10 cellular contexts compared by ENCODE assay signal in genomic region chr16:68272501-68273209, GRCh38. TPM values are rescaled to one million over a fixed set of nuclear protein-coding genes. Genes with fewer than 3 reads are reported as not detected.
DNase-seq lines count a peak whose midpoint lies in the region; ATAC-seq and TF ChIP-seq lines count a peak whose summit lies in the region.
"Had no signal": no experiment of that assay in that cellular context is flagged by ENCODE, and none has a peak within 500 bp of the region (broad histone marks: within the 10 kb centered on the region; RNA-seq: fewer than 3 reads in every experiment).

No MANE protein-coding gene starts in this region.

- H3K27ac Mint-ChIP-seq in CD4-positive, alpha-beta T cell: peak overlapping the region; percentile 94

- peak; percentile 59 for ATAC-seq in CD4-positive, alpha-beta T cell (ENCODE audit: poor library complexity)
- ATAC-seq in mucosa of descending colon: peak; percentile 57
- no peak for ATAC-seq in HG03469 (IDR thresholded peaks at IDR 0.05; ENCODE audit: unreplicated experiment)
- no peak for ATAC-seq in HG02884 (IDR thresholded peaks at IDR 0.05; ENCODE audit: unreplicated experiment)

- no peak for TF ChIP-seq POLR2A in lower leg skin (IDR thresholded peaks at IDR 0.05)

- POLR2A ChIA-PET in CD4-positive, alpha-beta T cell (lab: Charles Lee): interaction anchor here (0.5 to 12.9 kb wide), 17 partner anchors 10 to 1454 kb away, joined by 3 to 271 read pairs (median 4); partner anchors contain the start of genes NQO1, PLA2G15, PRMT7 and SLC7A6

- TF ChIP-seq CTCF in CD4-positive, alpha-beta T cell (IDR thresholded peaks at IDR 0.05): no peak
- TF ChIP-seq CTCF in mucosa of descending colon (IDR thresholded peaks at IDR 0.05): no peak
- no peak for TF ChIP-seq CTCF in lower leg skin (IDR thresholded peaks at IDR 0.05)

- intact Hi-C loops in CD4-positive, alpha-beta T cell (cut with DNase I, micrococcal nuclease): loop anchor here in 1 of 2 experiments (2.0 kb wide), 1 partner anchor 14 kb away; no protein-coding TSS in a partner anchor
- intact Hi-C loops in mucosa of descending colon (cut with DNase I, micrococcal nuclease): no loop called here
- intact Hi-C loops in lower leg skin (cut with DNase I; ENCODE audit: low total_unique reads): no loop called here

- CTCF ChIA-PET in CD4-positive, alpha-beta T cell (lab: Charles Lee): interaction anchor here (1.0 to 5.7 kb wide), 5 partner anchors 9 to 56 kb away, joined by 3 to 41 read pairs (median 7); partner anchors contain the start of gene SLC7A6

- no peaks in the 10 kb centered on the region for H3K36me3 ChIP-seq in mucosa of descending colon (ENCODE audit: low read depth)

- H3K9me3 ChIP-seq in CD4-positive, alpha-beta T cell (ENCODE audit: control insufficient read depth, low read length): no peaks in the 10 kb centered on the region
- H3K9me3 ChIP-seq in mucosa of descending colon: no peaks in the 10 kb centered on the region
- H3K9me3 ChIP-seq: SJCRH30 had no signal

- peak overlapping the region; percentile 89 for H3K4me3 Mint-ChIP-seq in CD4-positive, alpha-beta T cell

- H3K9me3 Mint-ChIP-seq in CD4-positive, alpha-beta T cell: no peaks in the 10 kb centered on the region

- H3K27me3 Mint-ChIP-seq in CD4-positive, alpha-beta T cell: no peaks in the 10 kb centered on the region

- WGBS in lower leg skin, 2 donors: 87 to 93% methylated on average over 4 of the region's 4 CpGs

- peak; percentile 54 to 82 (median 71) for DNase-seq in CD4-positive, alpha-beta T cell
- peak; percentile 65 for DNase-seq in NCI-H2107 (lab: John Stamatoyannopoulos, UW)
- DNase-seq in activated T-helper 1 cell treated with Interleukin-2 at 50 U/mL for 16 hours (ENCODE audit: low read depth): peak; percentile 52
- peak in 2 of 3 donors; percentile 43 to 57 for DNase-seq in mucosa of descending colon
- DNase-seq in nucleus accumbens (lab: John Stamatoyannopoulos, UW): no peak
- DNase-seq in lower leg skin (ENCODE audit: low spot score in 2 of 2): no peak
- DNase-seq: caudate nucleus, SJCRH30 had no signal

- peaks cover 80% of the 10 kb centered on the region for H3K36me3 Mint-ChIP-seq in CD4-positive, alpha-beta T cell (ENCODE audit: low read depth)

- H3K4me3 ChIP-seq in mucosa of descending colon (no peak overlapping the region), lower leg skin (ENCODE audit: low read depth, poor library complexity, severe bottlenecking) (no peak overlapping the region)
- H3K4me3 ChIP-seq: SJCRH30 had no signal

- H3K27ac ChIP-seq in CD4-positive, alpha-beta T cell (ENCODE audit: low read depth, low read length): peak overlapping the region; percentile 71
- H3K27ac ChIP-seq: SJCRH30 had no signal

- peaks cover 85% of the 10 kb centered on the region for H3K4me1 Mint-ChIP-seq in CD4-positive, alpha-beta T cell (ENCODE audit: low read depth)

- peaks cover 33% of the 10 kb centered on the region for H3K4me1 ChIP-seq in mucosa of descending colon (ENCODE audit: low read depth)

- H3K27me3 ChIP-seq in CD4-positive, alpha-beta T cell (ENCODE audit: control insufficient read depth, insufficient read depth, low read length): no peaks in the 10 kb centered on the region
- H3K27me3 ChIP-seq: SJCRH30 had no signal

RNA-seq across cellular contexts. Expression of gene SLC7A6, which starts 8.3 kb away (rescaled TPM):
- total RNA-seq in CD4-positive, alpha-beta T cell: 100 to 1,000 TPM; 187 to 197 TPM
- 10 to 100 TPM; 35.0 to 41.4 (median 37.2) TPM for total RNA-seq in mucosa of descending colon
- 10 to 100 TPM; 23.4 to 55.6 (median 37.4) TPM for total RNA-seq in lower leg skin

RNA-seq across cellular contexts. Expression of gene PLA2G15, which starts 27.5 kb away (rescaled TPM):
- total RNA-seq in CD4-positive, alpha-beta T cell: 1 to 10 TPM; 4.3 to 4.7 TPM
- 10 to 100 TPM; 13.2 to 14.2 (median 13.5) TPM for total RNA-seq in mucosa of descending colon
- 10 to 100 TPM; 16.4 to 28.6 (median 22.3) TPM for total RNA-seq in lower leg skin

RNA-seq across cellular contexts. Expression of gene ESRP2, which starts 36.7 kb away (rescaled TPM):
- not detected for total RNA-seq in CD4-positive, alpha-beta T cell
- total RNA-seq in mucosa of descending colon: 100 to 1,000 TPM in 1 of 3 donors, 10 to 100 TPM in 2; 46.6 to 125 (median 94.5) TPM
- 100 to 1,000 TPM in 2 of 4 donors, 10 to 100 TPM in 2; 84.3 to 120 (median 97.2) TPM for total RNA-seq in lower leg skin

RNA-seq across cellular contexts. Expression of gene SLC7A6OS, which starts 38.1 kb away (rescaled TPM):
- total RNA-seq in CD4-positive, alpha-beta T cell: 10 to 100 TPM; 29.0 to 32.1 TPM
- total RNA-seq in mucosa of descending colon (10 to 100 TPM; 16.2 to 22.0 (median 18.4) TPM), lower leg skin (10 to 100 TPM; 10.1 to 14.9 (median 11.0) TPM)

RNA-seq across cellular contexts. Expression of gene PRMT7, which starts 38.2 kb away (rescaled TPM):
- total RNA-seq in CD4-positive, alpha-beta T cell: 10 to 100 TPM; 46.3 to 51.0 TPM
- 10 to 100 TPM; 31.0 to 42.2 (median 41.0) TPM for total RNA-seq in mucosa of descending colon
- 10 to 100 TPM; 29.9 to 62.4 (median 45.9) TPM for total RNA-seq in lower leg skin

Comparison
In these comparisons a context has a peak if more than half of its experiments do, and no peak if none do; other contexts are left out.
1. ATAC-seq: peak in CD4-positive, alpha-beta T cell (single experiment) and mucosa of descending colon (single experiment); none in HG03469 (single experiment) and HG02884 (single experiment).
2. DNase-seq: peak in CD4-positive, alpha-beta T cell (10 of 10), NCI-H2107 (single experiment), activated T-helper 1 cell treated with Interleukin-2 at 50 U/mL for 16 hours (single experiment) and mucosa of descending colon (2 of 3); none in nucleus accumbens (0 of 56) and lower leg skin (0 of 2).
3. RNA of gene ESRP2, which starts 36.7 kb away (total RNA-seq): 84.3 to 120 TPM in lower leg skin and 46.6 to 125 TPM in mucosa of descending colon; not detected in CD4-positive, alpha-beta T cell; every median in the first group is over 10 times any median in the second.